Comparison of ENCODE assay signal across 8 cellular contexts in the genomic region with DNA sequence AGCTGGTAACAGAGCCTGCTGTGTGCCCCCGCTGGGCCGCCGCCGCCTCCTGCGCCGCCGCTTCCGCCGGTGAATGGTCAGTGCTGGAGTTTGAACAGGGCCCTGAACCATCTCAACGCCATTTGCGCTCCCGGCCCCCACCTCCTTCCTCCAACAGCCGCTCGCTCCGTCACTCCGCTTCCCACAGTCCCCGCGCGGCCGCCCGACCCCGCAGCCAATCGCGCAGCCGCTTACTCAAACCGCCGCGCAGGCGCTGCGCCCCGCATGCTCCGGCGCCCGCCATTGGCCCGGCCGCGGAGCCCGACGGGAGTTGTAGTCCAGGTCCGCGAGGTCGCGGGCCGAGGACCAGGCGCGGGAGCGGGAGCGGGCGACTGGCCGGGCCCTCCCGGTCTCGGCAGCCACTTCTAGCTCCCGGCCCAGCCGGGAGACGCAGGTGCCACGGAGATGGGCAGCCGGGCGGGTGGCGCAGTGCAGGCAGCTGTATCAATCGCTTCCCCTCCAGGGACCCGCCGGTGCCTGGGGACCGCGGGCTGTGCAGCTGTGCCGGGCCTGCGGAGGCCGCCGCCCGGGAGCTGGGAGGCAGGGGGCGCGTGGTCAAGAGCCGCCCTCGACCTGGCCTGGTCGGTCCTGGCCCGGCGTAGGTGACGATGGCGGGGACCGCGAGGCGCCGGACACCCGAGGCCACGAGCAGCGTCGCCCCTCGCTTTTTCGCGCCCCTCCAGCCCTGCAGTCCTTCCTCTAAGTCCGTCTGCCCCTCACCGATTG. TPM values are rescaled to one million over a fixed set of nuclear protein-coding genes. Genes with fewer than 3 reads are reported as not detected.
DNase-seq lines count a peak whose midpoint lies in the region; ATAC-seq and TF ChIP-seq lines count a peak whose summit lies in the region.

A gene with protein sequence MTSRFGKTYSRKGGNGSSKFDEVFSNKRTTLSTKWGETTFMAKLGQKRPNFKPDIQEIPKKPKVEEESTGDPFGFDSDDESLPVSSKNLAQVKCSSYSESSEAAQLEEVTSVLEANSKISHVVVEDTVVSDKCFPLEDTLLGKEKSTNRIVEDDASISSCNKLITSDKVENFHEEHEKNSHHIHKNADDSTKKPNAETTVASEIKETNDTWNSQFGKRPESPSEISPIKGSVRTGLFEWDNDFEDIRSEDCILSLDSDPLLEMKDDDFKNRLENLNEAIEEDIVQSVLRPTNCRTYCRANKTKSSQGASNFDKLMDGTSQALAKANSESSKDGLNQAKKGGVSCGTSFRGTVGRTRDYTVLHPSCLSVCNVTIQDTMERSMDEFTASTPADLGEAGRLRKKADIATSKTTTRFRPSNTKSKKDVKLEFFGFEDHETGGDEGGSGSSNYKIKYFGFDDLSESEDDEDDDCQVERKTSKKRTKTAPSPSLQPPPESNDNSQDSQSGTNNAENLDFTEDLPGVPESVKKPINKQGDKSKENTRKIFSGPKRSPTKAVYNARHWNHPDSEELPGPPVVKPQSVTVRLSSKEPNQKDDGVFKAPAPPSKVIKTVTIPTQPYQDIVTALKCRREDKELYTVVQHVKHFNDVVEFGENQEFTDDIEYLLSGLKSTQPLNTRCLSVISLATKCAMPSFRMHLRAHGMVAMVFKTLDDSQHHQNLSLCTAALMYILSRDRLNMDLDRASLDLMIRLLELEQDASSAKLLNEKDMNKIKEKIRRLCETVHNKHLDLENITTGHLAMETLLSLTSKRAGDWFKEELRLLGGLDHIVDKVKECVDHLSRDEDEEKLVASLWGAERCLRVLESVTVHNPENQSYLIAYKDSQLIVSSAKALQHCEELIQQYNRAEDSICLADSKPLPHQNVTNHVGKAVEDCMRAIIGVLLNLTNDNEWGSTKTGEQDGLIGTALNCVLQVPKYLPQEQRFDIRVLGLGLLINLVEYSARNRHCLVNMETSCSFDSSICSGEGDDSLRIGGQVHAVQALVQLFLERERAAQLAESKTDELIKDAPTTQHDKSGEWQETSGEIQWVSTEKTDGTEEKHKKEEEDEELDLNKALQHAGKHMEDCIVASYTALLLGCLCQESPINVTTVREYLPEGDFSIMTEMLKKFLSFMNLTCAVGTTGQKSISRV (N-terminal part only) (minus strand): TSS at position 173 of the 765 bp plus-strand sequence. CDS start 3,723 bp downstream, outside the sequence.

- no peaks in the 10 kb centered on the region for H3K27me3 ChIP-seq in mucosa of rectum (ENCODE audit: control insufficient read depth in 2 of 2, insufficient read depth in 2 of 2, low read length in 2 of 2)

- H3K4me1 Mint-ChIP-seq in activated T-cell treated with anti-CD3 and anti-CD28 coated beads, Interleukin-2, amount 50 U/mL, for 24 hours (ENCODE audit: low read depth) = peaks cover 65% of the 10 kb centered on the region

- no peaks in the 10 kb centered on the region for H3K9me3 ChIP-seq in mucosa of rectum (ENCODE audit: control insufficient read depth in 2 of 2, low read length in 2 of 2)

- DNase-seq in DMS53 (lab: John Stamatoyannopoulos, UW) (peak; percentile 97), erythroblast (lab: John Stamatoyannopoulos, UW) (peak; percentile 95 to 98)
- peak; percentile 83 for DNase-seq in Jurkat, Clone E6-1 (ENCODE audit: low read depth, low spot score)
- peak; percentile 96 for DNase-seq in activated T-cell treated with anti-CD3 and anti-CD28 coated beads, Interleukin-2, amount 50 U/mL, for 24 hours
- DNase-seq in stimulated activated CD8-positive, alpha-beta memory T cell treated with anti-CD3 and anti-CD28 coated beads, Interleukin-4, amount 100 ng/mL, for 4 hours (ENCODE audit: low read depth in 2 of 2, low spot score in 1 of 2) = peak; percentile 82 to 87

- H3K27ac Mint-ChIP-seq in activated T-cell treated with anti-CD3 and anti-CD28 coated beads, Interleukin-2, amount 50 U/mL, for 24 hours = peak within 1 kb of the TSS; percentile 96

- peak; percentile 84 for TF ChIP-seq POLR2A in erythroblast (IDR thresholded peaks at IDR 0.05; ENCODE audit: low read length)

- H3K9ac ChIP-seq in mucosa of rectum (ENCODE audit: low read depth in 1 of 2, low read length in 2 of 2) = peak within 1 kb of the TSS; percentile 83 to 91

- H3K9me3 Mint-ChIP-seq in activated T-cell treated with anti-CD3 and anti-CD28 coated beads, Interleukin-2, amount 50 U/mL, for 24 hours = no peaks in the 10 kb centered on the region

- peaks cover 0 to 7% of the 10 kb centered on the region in 2 donors for H3K36me3 ChIP-seq in mucosa of rectum (ENCODE audit: control insufficient read depth in 2 of 2, insufficient read depth in 2 of 2, low read length in 2 of 2)

- peak within 1 kb of the TSS; percentile 89 for H3K4me3 Mint-ChIP-seq in activated T-cell treated with anti-CD3 and anti-CD28 coated beads, Interleukin-2, amount 50 U/mL, for 24 hours

- H3K27ac ChIP-seq in mucosa of rectum (ENCODE audit: low read depth in 2 of 2, low read length in 2 of 2) = peak within 1 kb of the TSS; percentile 91 to 93

- peak within 1 kb of the TSS; percentile 89 for H3K4me3 ChIP-seq in Jurkat, Clone E6-1 (ENCODE audit: low read length)
- peak within 1 kb of the TSS; percentile 89 to 91 for H3K4me3 ChIP-seq in mucosa of rectum (ENCODE audit: low read length in 2 of 2)

- peaks cover 15 to 25% of the 10 kb centered on the region in 2 donors for H3K4me1 ChIP-seq in mucosa of rectum (ENCODE audit: control insufficient read depth in 2 of 2, insufficient read depth in 2 of 2, low read length in 2 of 2)

- H3K27me3 Mint-ChIP-seq in activated T-cell treated with anti-CD3 and anti-CD28 coated beads, Interleukin-2, amount 50 U/mL, for 24 hours = no peaks in the 10 kb centered on the region

- peak; percentile 94 for ATAC-seq in GM21717 (IDR thresholded peaks at IDR 0.05; ENCODE audit: unreplicated experiment)

- H3K36me3 Mint-ChIP-seq in activated T-cell treated with anti-CD3 and anti-CD28 coated beads, Interleukin-2, amount 50 U/mL, for 24 hours (ENCODE audit: low read depth) = peaks cover 43% of the 10 kb centered on the region

TF ChIP-seq in PFSK-1, 5 proteins besides CTCF, POLR2A, EP300 and RAD21:
- peak; percentile 83 for TF ChIP-seq FOXP2 (optimal IDR thresholded peaks at IDR 0.05; ENCODE audit: borderline replicate concordance, extremely low read depth, extremely low read length, insufficient read depth)
- TF ChIP-seq POLR2AphosphoS5 (IDR thresholded peaks at IDR 0.05; ENCODE audit: low read depth, low read length) = peak; percentile 6; the same call in 1 of the 2 replicates
- TF ChIP-seq SIN3A (IDR thresholded peaks at IDR 0.05; ENCODE audit: borderline replicate concordance, insufficient read depth, low read length) = no peak; the same call in 1 of the 2 replicates
- TF ChIP-seq TAF1 (IDR thresholded peaks at IDR 0.05; ENCODE audit: borderline replicate concordance, insufficient read depth, low read length) = peak; percentile 38; the same call in 1 of the 2 replicates
- TF ChIP-seq REST (IDR thresholded peaks at IDR 0.05; ENCODE audit: insufficient read depth in 1 of 2, low read depth in 2 of 2, low read length in 2 of 2) = no peak

RNA-seq across cellular contexts. Expression of the gene that starts here (rescaled TPM):
- 24.1 TPM for polyA plus RNA-seq in Jurkat, Clone E6-1 (2012; ENCODE audit: insufficient read depth, insufficient read length)
- polyA plus RNA-seq in PFSK-1 (2012; ENCODE audit: insufficient read length, low read depth) = 20.7 TPM

Comparison
In these comparisons a context has a peak if more than half of its experiments do, and no peak if none do; other contexts are left out.
1. Peak in every context shown above with its lines: DNase-seq, ATAC-seq, H3K4me3 ChIP-seq and H3K27ac ChIP-seq.